In the genomic region with DNA sequence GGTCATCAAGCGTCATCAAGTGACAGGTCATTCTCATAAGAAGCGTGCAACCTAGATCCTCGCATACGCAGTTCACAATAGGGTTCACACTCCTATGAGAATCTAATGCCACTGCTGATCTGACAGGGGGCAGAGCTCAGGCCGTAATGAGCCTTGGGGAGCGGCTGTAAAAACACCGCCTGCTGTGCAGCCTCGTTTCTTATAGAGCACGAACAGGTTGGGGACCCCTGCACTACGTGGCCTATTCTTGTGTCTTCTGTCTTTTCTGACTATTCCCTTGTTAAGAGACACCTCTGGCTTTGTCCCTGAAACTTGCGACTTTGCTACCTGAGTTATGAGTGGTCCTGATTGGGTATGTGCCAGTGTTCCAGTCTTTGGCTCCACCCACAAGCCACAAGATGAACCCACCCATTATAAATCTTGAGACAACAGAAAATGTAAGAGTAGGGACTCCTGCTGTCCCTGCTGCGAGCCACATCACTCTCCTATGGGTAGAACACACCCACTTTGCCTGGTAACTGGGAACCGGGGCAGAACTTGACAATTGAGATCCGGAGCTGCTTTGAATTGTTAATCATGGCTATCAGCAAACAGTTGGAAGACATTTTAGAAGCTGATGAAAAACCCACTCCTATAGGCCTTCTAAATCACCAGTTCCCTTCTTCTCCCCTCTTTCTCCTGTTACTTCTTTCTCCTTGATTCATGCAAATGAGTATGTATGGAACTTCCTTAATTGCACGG, we compare ENCODE assay signal across 2 cellular contexts.
TF ChIP-seq lines count a peak whose summit lies in the region.

No MANE protein-coding gene starts in this region.

TF ChIP-seq in HEK293, 187 proteins besides CTCF, POLR2A, EP300 and RAD21:
- 0 out of 2 replicates have a peak, but pooled peaks have one; percentile 39 for TF ChIP-seq KLF1 (tag by site-specific recombination; IDR thresholded peaks at IDR 0.05)
- TF ChIP-seq ZNF610 (tag by site-specific recombination; IDR thresholded peaks at IDR 0.05; ENCODE audit: borderline replicate concordance): peak; percentile 98
- peak; percentile 56; the same call in 1 of the 2 replicates for TF ChIP-seq KLF10 (tag by site-specific recombination; IDR thresholded peaks at IDR 0.05)
- TF ChIP-seq FEZF1 (tag by site-specific recombination; IDR thresholded peaks at IDR 0.05): no peak
- 0 out of 2 replicates have a peak, but pooled peaks have one; percentile 37 for TF ChIP-seq ZNF561 (tag by site-specific recombination; IDR thresholded peaks at IDR 0.05; ENCODE audit: borderline replicate concordance)
- TF ChIP-seq ZNF600 (tag by site-specific recombination; IDR thresholded peaks at IDR 0.05): peak; percentile 55; the same call in 1 of the 2 replicates
- no peak for TF ChIP-seq KLF8 (tag by site-specific recombination; IDR thresholded peaks at IDR 0.05)
- peak; percentile 41; the same call in 1 of the 2 replicates for TF ChIP-seq ZNF629 (tag by site-specific recombination; IDR thresholded peaks at IDR 0.05)
- peak; percentile 60 for TF ChIP-seq ZIC2 (tag by site-specific recombination; IDR thresholded peaks at IDR 0.05)
- 0 out of 2 replicates have a peak, but pooled peaks have one; percentile 25 for TF ChIP-seq YY1 (tag by site-specific recombination; IDR thresholded peaks at IDR 0.05)
- TF ChIP-seq SP2 (tag by site-specific recombination; IDR thresholded peaks at IDR 0.05): peak; percentile 47
- TF ChIP-seq GLIS1 (tag by site-specific recombination; IDR thresholded peaks at IDR 0.05): 0 out of 2 replicates have a peak, but pooled peaks have one; percentile 9
- TF ChIP-seq IKZF3 (tag by site-specific recombination; IDR thresholded peaks at IDR 0.05): peak; percentile 15; the same call in 1 of the 2 replicates
- TF ChIP-seq PRDM10 (tag by site-specific recombination; IDR thresholded peaks at IDR 0.05): peak; percentile 64
- peak; percentile 85 for TF ChIP-seq KLF9 (tag by site-specific recombination; IDR thresholded peaks at IDR 0.05; ENCODE audit: low read depth)
- no peak for TF ChIP-seq ELK4 (IDR thresholded peaks at IDR 0.05; ENCODE audit: borderline replicate concordance, low read depth, low read length)
TF ChIP-seq in HEK293: peak in this region for 13.

TF ChIP-seq in WTC11, 78 proteins besides CTCF, POLR2A, EP300 and RAD21:
- TF ChIP-seq ZNF423 (CRISPR knock-in tag; IDR thresholded peaks at IDR 0.05) (0 out of 2 replicates have a peak, but pooled peaks have one; percentile 22), SMAD3 (CRISPR knock-in tag; IDR thresholded peaks at IDR 0.05; ENCODE audit: borderline replicate concordance) (peak; percentile 57; the same call in 1 of the 2 replicates), ZNF396 (CRISPR knock-in tag; IDR thresholded peaks at IDR 0.05; ENCODE audit: borderline replicate concordance) (no peak), TEAD1 (CRISPR knock-in tag; IDR thresholded peaks at IDR 0.05) (peak; percentile 68; the same call in 1 of the 2 replicates)
- TF ChIP-seq, protein P1, sequence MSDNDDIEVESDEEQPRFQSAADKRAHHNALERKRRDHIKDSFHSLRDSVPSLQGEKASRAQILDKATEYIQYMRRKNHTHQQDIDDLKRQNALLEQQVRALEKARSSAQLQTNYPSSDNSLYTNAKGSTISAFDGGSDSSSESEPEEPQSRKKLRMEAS (CRISPR knock-in tag; IDR thresholded peaks at IDR 0.05): peak; percentile 38
